35 cellular contexts compared by ENCODE assay signal in the genomic region with DNA sequence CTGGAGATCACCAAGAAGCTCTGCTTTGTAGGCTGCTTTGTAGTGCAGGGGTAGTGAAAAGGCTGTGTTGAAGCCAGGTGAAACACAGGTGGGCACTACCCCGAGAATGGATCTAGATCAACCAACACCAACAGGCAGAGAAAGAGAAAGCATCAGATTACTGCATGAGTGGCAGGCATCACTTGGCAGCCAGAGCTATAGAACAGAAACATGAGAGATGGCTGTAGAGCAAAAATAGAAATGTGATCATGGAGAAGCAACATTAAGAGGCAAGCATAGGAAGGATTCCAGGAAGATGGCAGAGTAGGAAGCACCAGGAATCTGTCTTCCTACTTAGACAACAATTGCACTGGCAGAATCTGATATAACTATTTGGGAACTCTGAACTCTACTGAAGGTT.
"Had no signal": no experiment of that assay in that cellular context is flagged by ENCODE, and none has a peak within 500 bp of the region (broad histone marks: within the 10 kb centered on the region; RNA-seq: fewer than 3 reads in every experiment).

No MANE protein-coding gene starts in this region.

- H3K36me3 Mint-ChIP-seq: activated CD4-positive, alpha-beta memory T cell treated with anti-CD3 and anti-CD28 coated beads for 36 hours; activated naive CD8-positive, alpha-beta T cell; brain; T-cell had no signal

- H3K9me3 Mint-ChIP-seq: activated B cell treated with CpG ODN at 0.5 μM for 24 hours; activated CD4-positive, alpha-beta memory T cell treated with anti-CD3 and anti-CD28 coated beads for 36 hours; activated naive CD4-positive, alpha-beta T cell treated with anti-CD3 and anti-CD28 coated beads for 36 hours; activated T-cell treated with anti-CD3 and anti-CD28 coated beads, Interleukin-2, amount 50 U/mL, for 4 hours; activated T-helper 1 cell treated with anti-CD3 and anti-CD28 coated beads, Interleukin-12 subunit alpha, Interleukin-12 subunit beta, Interleukin-2, Interleukin-4 antibody, amounts not matched to agents 30 ng/mL and 10 ng/mL and 1 ng/mL, durations not matched to agents 14 hours and 24 hours and 36 hours had no signal

- H3K27me3 Mint-ChIP-seq: activated B cell treated with CpG ODN at 0.5 μM for 24 hours; activated CD4-positive, alpha-beta memory T cell treated with anti-CD3 and anti-CD28 coated beads for 36 hours; T-helper 17 cell had no signal

- H3K27ac ChIP-seq: KMS-11, RWPE1, VCaP had no signal

- ATAC-seq: activated naive CD8-positive, alpha-beta T cell treated with anti-CD3 and anti-CD28 coated beads, Interleukin-2, amount 50 U/mL, for 24 hours; activated T-cell treated with anti-CD3 and anti-CD28 coated beads, Interleukin-2, amount 50 U/mL, for 4 hours; PC-3; Right ventricle myocardium inferior; SK-N-SH treated with all-trans-retinoic acid at 6 μM for 48 hours; T-cell; T-helper 17 cell had no signal

- DNase-seq: activated B cell treated with CpG ODN at 0.5 μM for 24 hours; activated CD4-positive, alpha-beta memory T cell treated with anti-CD3 and anti-CD28 coated beads for 36 hours; activated CD4-positive, alpha-beta T cell treated with anti-CD3 and anti-CD28 coated beads for 4 hours; activated CD4-positive, alpha-beta T cell treated with anti-CD3 and anti-CD28 coated beads, Interleukin-2, amount 50 U/mL, for 1 hour; activated CD4-positive, CD25-positive, alpha-beta regulatory T cell treated with anti-CD3 and anti-CD28 coated beads, Interleukin-2, amount 50 U/mL, for 72 hours; activated CD8-positive, alpha-beta memory T cell treated with anti-CD3 and anti-CD28 coated beads, Interleukin-2, amount 50 U/mL, for 4 hours; activated gamma-delta T cell treated with Interleukin-2 at 50 U/mL for 16 hours; activated naive CD4-positive, alpha-beta T cell treated with anti-CD3 and anti-CD28 coated beads for 36 hours; activated naive CD8-positive, alpha-beta T cell treated with anti-CD3 and anti-CD28 coated beads, Interleukin-2, amount 50 U/mL, for 24 hours; activated T-cell treated with anti-CD3 and anti-CD28 coated beads for 4 hours; activated T-cell treated with anti-CD3 and anti-CD28 coated beads, Interleukin-2, amount 50 U/mL, for 4 hours; anterior cingulate cortex; central memory CD4-positive, alpha-beta T cell; MM.1S; MV-4-11; NCI-H1092; NCI-H1436 treated with DMSO at 0.1 percent for 48 hours; NCI-H1694 treated with DMSO at 0.1 percent for 48 hours; NCI-H2029; NCI-H226; NCI-H446 treated with DMSO at 0.1 percent for 48 hours; NCI-H524 treated with DMSO at 0.1 percent for 48 hours; NCI-H774; PC-3; SIG-M5; T-cell; T-helper 17 cell had no signal

- H3K4me2 ChIP-seq: KMS-11 had no signal

- H3K9ac ChIP-seq: KMS-11 had no signal

- H3K4me1 Mint-ChIP-seq: activated B cell treated with CpG ODN at 0.5 μM for 24 hours; activated naive CD8-positive, alpha-beta T cell treated with anti-CD3 and anti-CD28 coated beads, Interleukin-2, amount 50 U/mL, for 24 hours; T-cell; T-helper 17 cell had no signal

- H3K4me3 Mint-ChIP-seq: activated B cell treated with CpG ODN at 0.5 μM for 24 hours; activated CD4-positive, alpha-beta memory T cell treated with anti-CD3 and anti-CD28 coated beads for 36 hours; activated naive CD4-positive, alpha-beta T cell treated with anti-CD3 and anti-CD28 coated beads for 36 hours; activated naive CD8-positive, alpha-beta T cell; activated naive CD8-positive, alpha-beta T cell treated with anti-CD3 and anti-CD28 coated beads, Interleukin-2, amount 50 U/mL, for 24 hours; activated T-cell treated with anti-CD3 and anti-CD28 coated beads, Interleukin-2, amount 50 U/mL, for 4 hours; activated T-helper 1 cell treated with anti-CD3 and anti-CD28 coated beads, Interleukin-12 subunit alpha, Interleukin-12 subunit beta, Interleukin-2, Interleukin-4 antibody, amounts not matched to agents 30 ng/mL and 10 ng/mL and 1 ng/mL, durations not matched to agents 14 hours and 24 hours and 36 hours; brain; T-cell; T-helper 17 cell had no signal

- H3K27ac Mint-ChIP-seq: activated B cell treated with CpG ODN at 0.5 μM for 24 hours; activated CD4-positive, alpha-beta memory T cell treated with anti-CD3 and anti-CD28 coated beads for 36 hours; activated naive CD4-positive, alpha-beta T cell treated with anti-CD3 and anti-CD28 coated beads for 36 hours; activated naive CD8-positive, alpha-beta T cell; activated naive CD8-positive, alpha-beta T cell treated with anti-CD3 and anti-CD28 coated beads, Interleukin-2, amount 50 U/mL, for 24 hours; activated T-helper 1 cell treated with anti-CD3 and anti-CD28 coated beads, Interleukin-12 subunit alpha, Interleukin-12 subunit beta, Interleukin-2, Interleukin-4 antibody, amounts not matched to agents 30 ng/mL and 10 ng/mL and 1 ng/mL, durations not matched to agents 14 hours and 24 hours and 36 hours; brain; T-cell; T-helper 17 cell had no signal
